ENCODE assay signal across 14 cellular contexts in the genomic region with DNA sequence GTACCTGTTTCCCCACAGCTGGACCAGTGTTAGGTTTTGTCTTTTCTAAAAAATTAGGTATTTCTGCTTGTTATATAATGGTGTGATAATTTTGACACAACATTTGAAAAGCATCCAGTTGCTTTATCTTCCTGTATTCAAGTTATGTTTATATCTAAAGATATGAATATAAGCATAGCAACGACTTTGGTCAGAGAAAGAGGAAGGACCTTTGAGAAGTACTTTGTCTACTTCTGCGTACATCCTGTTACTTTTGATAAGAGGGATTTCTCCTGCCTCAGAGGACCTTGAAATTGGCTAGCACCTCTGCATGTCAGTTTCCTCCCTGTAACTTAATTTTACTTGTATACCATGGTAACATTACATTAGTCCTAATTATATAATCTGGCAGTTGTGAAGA. TPM values are rescaled to one million over a fixed set of nuclear protein-coding genes. Genes with fewer than 3 reads are reported as not detected.
DNase-seq lines count a peak whose midpoint lies in the region; ATAC-seq, FAIRE-seq and TF ChIP-seq lines count a peak whose summit lies in the region.
"Had no signal": no experiment of that assay in that cellular context is flagged by ENCODE, and none has a peak within 500 bp of the region (broad histone marks: within the 10 kb centered on the region; RNA-seq: fewer than 3 reads in every experiment).

No MANE protein-coding gene starts in this region.

- peaks cover 5 to 11% of the 10 kb centered on the region in 2 experiments for H3K36me3 ChIP-seq in HepG2 (replicated peaks in 1 of 2; ENCODE audit: control insufficient read depth in 1 of 2, insufficient read depth in 2 of 2, low read length in 2 of 2)
- H3K36me3 ChIP-seq: breast epithelium, prostate gland had no signal

- POLR2A ChIA-PET in CD4-positive, alpha-beta T cell (lab: Charles Lee): interaction anchor here (1.1 to 5.5 kb wide), 2 partner anchors 20 to 54 kb away, joined by 6 to 38 read pairs; partner anchors contain the start of gene RBM39
- POLR2A ChIA-PET in HepG2 (lab: Yijun Ruan, JAX): interaction anchor here (2.9 kb wide), 1 partner anchor 54 kb away, joined by 10 read pairs; the partner anchor contains the start of gene RBM39

- in situ Hi-C loops in HepG2 (cut with HindIII; ENCODE audit: extremely low pct_ligation_motif_present, low pct_unique_long_range_greater_than_20kb): no loop called here

- no peak overlapping the region for H3K4me2 ChIP-seq in HepG2 (ENCODE audit: low read depth, low read length)

- H3K9me3 Mint-ChIP-seq in CD4-positive, alpha-beta T cell: no peaks in the 10 kb centered on the region
- H3K9me3 Mint-ChIP-seq in activated naive CD8-positive, alpha-beta T cell treated with anti-CD3 and anti-CD28 coated beads for 36 hours: no peaks in the 10 kb centered on the region
- H3K9me3 Mint-ChIP-seq: activated T-cell treated with anti-CD3 and anti-CD28 coated beads, Interleukin-2, amount 50 U/mL, for 4 hours had no signal

- peaks cover 42% of the 10 kb centered on the region for H3K36me3 Mint-ChIP-seq in CD4-positive, alpha-beta T cell (ENCODE audit: low read depth)
- peaks cover 30% of the 10 kb centered on the region for H3K36me3 Mint-ChIP-seq in activated naive CD8-positive, alpha-beta T cell treated with anti-CD3 and anti-CD28 coated beads for 36 hours

- H3K9ac ChIP-seq in HepG2 (ENCODE audit: insufficient read depth, low read depth, low read length): no peak overlapping the region

- intact Hi-C loops in CD4-positive, alpha-beta T cell (cut with DNase I, micrococcal nuclease): no loop called here
- intact Hi-C loops in HepG2 (cut with micrococcal nuclease; ENCODE audit: unreplicated experiment): no loop called here

- no peak for TF ChIP-seq RAD21 in HepG2 (CRISPR knock-in tag; IDR thresholded peaks at IDR 0.05)

- no peak overlapping the region for H2AFZ ChIP-seq in HepG2 (ENCODE audit: low read length)

- TF ChIP-seq EP300 in HepG2 (IDR thresholded peaks at IDR 0.05; ENCODE audit: low read depth in 2 of 2, low read length in 2 of 2) (no peak), HepG2 (CRISPR knock-in tag; IDR thresholded peaks at IDR 0.05; ENCODE audit: borderline replicate concordance) (no peak)

- no peak for DNase-seq in CD4-positive, alpha-beta T cell
- DNase-seq in MV-4-11 (lab: John Stamatoyannopoulos, UW): peak; percentile 70
- no peak for DNase-seq in activated naive CD8-positive, alpha-beta T cell treated with anti-CD3 and anti-CD28 coated beads for 36 hours
- DNase-seq in HepG2 (ENCODE audit: low spot score): no peak
- no peak for DNase-seq in substantia nigra (lab: John Stamatoyannopoulos, UW)
- no peak for DNase-seq in HuH-7.5 (ENCODE audit: low spot score)
- DNase-seq: activated T-cell treated with anti-CD3 and anti-CD28 coated beads, Interleukin-2, amount 50 U/mL, for 4 hours; NCI-H2171 treated with DMSO at 0.1 percent for 48 hours had no signal

- no peaks in the 10 kb centered on the region for H3K27me3 ChIP-seq in CD4-positive, alpha-beta T cell (ENCODE audit: control insufficient read depth, insufficient read depth, low read length)
- H3K27me3 ChIP-seq in HepG2 (ENCODE audit: control insufficient read depth in 1 of 2, insufficient read depth in 2 of 2, low read length in 2 of 2): no peaks in the 10 kb centered on the region
- H3K27me3 ChIP-seq: breast epithelium had no signal

- H3K79me2 ChIP-seq in HepG2 (ENCODE audit: insufficient read depth, low read length): no peaks in the 10 kb centered on the region

- peak; percentile 83 for ATAC-seq in CD4-positive, alpha-beta T cell (ENCODE audit: poor library complexity)
- ATAC-seq in HepG2 (no peak), HG03095 (IDR thresholded peaks at IDR 0.05; ENCODE audit: unreplicated experiment) (no peak), GM18520 (IDR thresholded peaks at IDR 0.05; ENCODE audit: unreplicated experiment) (no peak)
- ATAC-seq: activated T-cell treated with anti-CD3 and anti-CD28 coated beads, Interleukin-2, amount 50 U/mL, for 4 hours had no signal

- TF ChIP-seq CTCF in CD4-positive, alpha-beta T cell (IDR thresholded peaks at IDR 0.05): no peak
- TF ChIP-seq CTCF in HepG2 (CRISPR knock-in tag; IDR thresholded peaks at IDR 0.05): no peak

- peaks cover 4% of the 10 kb centered on the region; the same call in 1 of the 2 replicates for H4K20me1 ChIP-seq in HepG2 (ENCODE audit: insufficient read depth, low read length)

- peak overlapping the region; percentile 35 for H3K27ac ChIP-seq in CD4-positive, alpha-beta T cell (ENCODE audit: low read depth, low read length)
- H3K27ac ChIP-seq in HepG2 (ENCODE audit: extremely low read length, insufficient read depth, low read length) (no peak overlapping the region), substantia nigra (ENCODE audit: low read depth, low read length, poor library complexity, severe bottlenecking) (no peak overlapping the region)
- H3K27ac ChIP-seq: breast epithelium, prostate gland, VCaP had no signal

- H3K4me1 Mint-ChIP-seq in CD4-positive, alpha-beta T cell (ENCODE audit: low read depth): peaks cover 46% of the 10 kb centered on the region
- peaks cover 23% of the 10 kb centered on the region for H3K4me1 Mint-ChIP-seq in activated naive CD8-positive, alpha-beta T cell treated with anti-CD3 and anti-CD28 coated beads for 36 hours
- H3K4me1 Mint-ChIP-seq: mesothelial cell of epicardium had no signal

- H3K4me3 Mint-ChIP-seq in CD4-positive, alpha-beta T cell: peak overlapping the region; percentile 65
- no peak overlapping the region for H3K4me3 Mint-ChIP-seq in activated naive CD8-positive, alpha-beta T cell treated with anti-CD3 and anti-CD28 coated beads for 36 hours
- H3K4me3 Mint-ChIP-seq: activated T-cell treated with anti-CD3 and anti-CD28 coated beads, Interleukin-2, amount 50 U/mL, for 4 hours; mesothelial cell of epicardium had no signal

- no peak for FAIRE-seq in HepG2 (lab: Jason Lieb, UNC)

- no TSS peak for BruUV-seq in HepG2 (replicated peaks; lab: Mats Ljungman, UMichigan)

- no peak overlapping the region for H3K4me3 ChIP-seq in HepG2 (replicated peaks in 1 of 3; ENCODE audit: insufficient read depth in 1 of 3, low read depth in 2 of 3, low read length in 3 of 3)
- H3K4me3 ChIP-seq: breast epithelium, prostate gland had no signal

- no peak for TF ChIP-seq POLR2A in HepG2 (IDR thresholded peaks at IDR 0.05; ENCODE audit: insufficient read depth in 1 of 2, low read depth in 2 of 2, low read length in 2 of 2)

- peak overlapping the region; percentile 91 for H3K27ac Mint-ChIP-seq in CD4-positive, alpha-beta T cell
- peak overlapping the region; percentile 20 for H3K27ac Mint-ChIP-seq in activated naive CD8-positive, alpha-beta T cell treated with anti-CD3 and anti-CD28 coated beads for 36 hours
- H3K27ac Mint-ChIP-seq: mesothelial cell of epicardium had no signal

- 85% methylated on average over 2 of the region's 2 CpGs for WGBS in HepG2 (ENCODE audit: low lambda C conversion rate)

- CTCF ChIA-PET in CD4-positive, alpha-beta T cell (lab: Charles Lee): no interaction called here
- CTCF ChIA-PET in HepG2 (lab: Yijun Ruan, JAX; ENCODE audit: low intra/inter-chr PET ratio, low total read pairs): no interaction called here

- H3K4me1 ChIP-seq in HepG2 (ENCODE audit: insufficient read depth, low read length): no peaks in the 10 kb centered on the region
- H3K4me1 ChIP-seq: prostate gland had no signal

- no peaks in the 10 kb centered on the region for H3K27me3 Mint-ChIP-seq in CD4-positive, alpha-beta T cell
- no peaks in the 10 kb centered on the region for H3K27me3 Mint-ChIP-seq in activated naive CD8-positive, alpha-beta T cell treated with anti-CD3 and anti-CD28 coated beads for 36 hours

- no peaks in the 10 kb centered on the region for H3K9me3 ChIP-seq in CD4-positive, alpha-beta T cell (ENCODE audit: control insufficient read depth, low read length)
- no peaks in the 10 kb centered on the region for H3K9me3 ChIP-seq in HepG2 (ENCODE audit: low read length)
- H3K9me3 ChIP-seq: breast epithelium, prostate gland had no signal

RNA-seq across cellular contexts. Expression of gene PHF20, which starts 24.7 kb away (rescaled TPM):
- 100 to 1,000 TPM; 119 to 126 TPM for total RNA-seq in CD4-positive, alpha-beta T cell
- 10 to 100 TPM; 50.2 to 50.6 TPM for total RNA-seq in activated naive CD8-positive, alpha-beta T cell treated with anti-CD3 and anti-CD28 coated beads for 36 hours
- 34.1 and 43.3 TPM in 2 replicates for total RNA-seq in HepG2 (2016; rRNA removed; fragmentation: Illumina TruSeq; extraction: Trizol)
- 56.7 and 61.5 TPM in 2 replicates for total RNA-seq in HepG2 (2016; cell fraction: cytosol; rRNA removed; fragmentation: Illumina TruSeq; extraction: Trizol; ENCODE audit: low read depth)
- 35.4 and 40.8 TPM in 2 replicates for total RNA-seq in HepG2 (2016; cell fraction: insoluble cytoplasmic fraction; rRNA removed; fragmentation: Illumina TruSeq; extraction: Trizol)
- total RNA-seq in HepG2 (2016; cell fraction: membrane; rRNA removed; fragmentation: Illumina TruSeq; extraction: Trizol): 47.8 and 49.1 TPM in 2 replicates
- total RNA-seq in HepG2 (2016; cell fraction: nucleus; rRNA removed; fragmentation: Illumina TruSeq; extraction: Trizol): 37.0 and 43.8 TPM in 2 replicates
- polyA plus RNA-seq in HepG2 (2011; rRNA removed): 18.5 and 22.8 TPM in 2 replicates
- 21.6 and 23.5 TPM in 2 replicates for polyA plus RNA-seq in HepG2 (2011; cell fraction: cytosol; rRNA removed)
- polyA plus RNA-seq in HepG2 (2011; cell fraction: nucleus; rRNA removed): 14.7 and 18.5 TPM in 2 replicates
- 36.8 and 41.9 TPM in 2 replicates for polyA plus RNA-seq in HepG2 (2012)
- 22.9 and 31.3 TPM in 2 replicates for polyA plus RNA-seq in HepG2 (2016; cell fraction: cytosol; fragmentation: Illumina TruSeq; extraction: Trizol; ENCODE audit: low read depth)
- 32.6 and 36.2 TPM in 2 replicates for polyA plus RNA-seq in HepG2 (2016; cell fraction: insoluble cytoplasmic fraction; fragmentation: Illumina TruSeq; extraction: Trizol; ENCODE audit: low read depth)
- 22.4 and 30.8 TPM in 2 replicates for polyA plus RNA-seq in HepG2 (2016; cell fraction: membrane; fragmentation: Illumina TruSeq; extraction: Trizol; ENCODE audit: low read depth)
- 23.9 and 28.8 TPM in 2 replicates for polyA plus RNA-seq in HepG2 (2016; cell fraction: nucleus; fragmentation: Illumina TruSeq; extraction: Trizol; ENCODE audit: insufficient read depth, low read depth)
- polyA minus RNA-seq in HepG2 (2011; rRNA and poly(A)+ RNA removed; ENCODE audit: low replicate concordance): 44.9 and 77.1 TPM in 2 replicates
- 19.8 and 22.3 TPM in 2 replicates for polyA minus RNA-seq in HepG2 (2011; cell fraction: cytosol; rRNA and poly(A)+ RNA removed)
- 53.6 and 69.2 TPM in 2 replicates for polyA minus RNA-seq in HepG2 (2011; cell fraction: nucleus; rRNA and poly(A)+ RNA removed)

RNA-seq across cellular contexts. Expression of gene RBM39, which starts 54.5 kb away (rescaled TPM):
- 1,000 to 10,000 TPM; 1,057 to 1,091 TPM for total RNA-seq in CD4-positive, alpha-beta T cell
- total RNA-seq in activated naive CD8-positive, alpha-beta T cell treated with anti-CD3 and anti-CD28 coated beads for 36 hours: 100 to 1,000 TPM; 330 to 349 TPM
- total RNA-seq in HepG2 (2016; rRNA removed; fragmentation: Illumina TruSeq; extraction: Trizol): 431 and 788 TPM in 2 replicates
- total RNA-seq in HepG2 (2016; cell fraction: cytosol; rRNA removed; fragmentation: Illumina TruSeq; extraction: Trizol; ENCODE audit: low read depth): 862 and 1,011 TPM in 2 replicates
- 445 and 791 TPM in 2 replicates for total RNA-seq in HepG2 (2016; cell fraction: insoluble cytoplasmic fraction; rRNA removed; fragmentation: Illumina TruSeq; extraction: Trizol)
- 352 and 417 TPM in 2 replicates for total RNA-seq in HepG2 (2016; cell fraction: membrane; rRNA removed; fragmentation: Illumina TruSeq; extraction: Trizol)
- total RNA-seq in HepG2 (2016; cell fraction: nucleus; rRNA removed; fragmentation: Illumina TruSeq; extraction: Trizol): 1,469 and 1,561 TPM in 2 replicates
- polyA plus RNA-seq in HepG2 (2011; rRNA removed): 859 and 920 TPM in 2 replicates
- 89.0 and 133 TPM in 2 replicates for polyA plus RNA-seq in HepG2 (2011; cell fraction: cytosol; rRNA removed)
- polyA plus RNA-seq in HepG2 (2011; cell fraction: nucleus; rRNA removed): 3,125 and 3,321 TPM in 2 replicates
- 867 and 961 TPM in 2 replicates for polyA plus RNA-seq in HepG2 (2012)
- polyA plus RNA-seq in HepG2 (2016; cell fraction: cytosol; fragmentation: Illumina TruSeq; extraction: Trizol; ENCODE audit: low read depth): 47.3 and 51.7 TPM in 2 replicates
- 339 and 360 TPM in 2 replicates for polyA plus RNA-seq in HepG2 (2016; cell fraction: insoluble cytoplasmic fraction; fragmentation: Illumina TruSeq; extraction: Trizol; ENCODE audit: low read depth)
- 79.3 and 86.7 TPM in 2 replicates for polyA plus RNA-seq in HepG2 (2016; cell fraction: membrane; fragmentation: Illumina TruSeq; extraction: Trizol; ENCODE audit: low read depth)
- 2,644 and 2,668 TPM in 2 replicates for polyA plus RNA-seq in HepG2 (2016; cell fraction: nucleus; fragmentation: Illumina TruSeq; extraction: Trizol; ENCODE audit: insufficient read depth, low read depth)
- polyA minus RNA-seq in HepG2 (2011; rRNA and poly(A)+ RNA removed; ENCODE audit: low replicate concordance): 166 and 263 TPM in 2 replicates
- 91.3 and 98.3 TPM in 2 replicates for polyA minus RNA-seq in HepG2 (2011; cell fraction: cytosol; rRNA and poly(A)+ RNA removed)
- polyA minus RNA-seq in HepG2 (2011; cell fraction: nucleus; rRNA and poly(A)+ RNA removed): 2,261 and 2,868 TPM in 2 replicates
